Comparison of ENCODE assay signal across 28 cellular contexts in the genomic region with DNA sequence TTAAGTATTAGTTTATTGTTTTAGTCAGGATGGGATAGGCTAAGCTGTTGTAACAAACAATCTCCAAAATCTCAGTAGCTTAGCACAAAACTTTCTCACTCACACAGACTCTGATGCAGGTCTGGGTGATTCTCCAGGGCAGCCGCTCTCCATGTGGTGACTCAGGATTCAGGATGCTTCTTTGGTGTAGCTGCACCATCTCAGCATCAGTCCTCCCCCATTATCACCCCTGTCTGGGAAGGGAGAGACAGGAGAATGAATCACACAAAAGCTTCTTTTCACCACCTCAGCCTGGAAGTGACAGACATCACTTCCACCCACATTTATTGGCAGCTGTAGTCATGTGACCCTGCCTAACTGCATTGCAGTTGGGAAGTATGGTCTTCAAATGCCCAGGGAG.
"Had no signal": no experiment of that assay in that cellular context is flagged by ENCODE, and none has a peak within 500 bp of the region (broad histone marks: within the 10 kb centered on the region; RNA-seq: fewer than 3 reads in every experiment).

No MANE protein-coding gene starts in this region.

- H3K4me3 Mint-ChIP-seq: activated CD4-positive, alpha-beta memory T cell treated with anti-CD3 and anti-CD28 coated beads, Interleukin-2, amount 10 ng/mL, durations not matched to agents 7 days and 5 days; activated CD4-positive, alpha-beta T cell treated with anti-CD3 and anti-CD28 coated beads for 36 hours; activated naive CD4-positive, alpha-beta T cell treated with anti-CD3 and anti-CD28 coated beads for 36 hours; activated naive CD8-positive, alpha-beta T cell; activated T-helper 17 cell treated with anti-CD3 and anti-CD28 coated beads, Interleukin-2, amount 50 U/mL, for 72 hours; brain had no signal

- H3K27ac ChIP-seq: cardiac muscle cell, RWPE1, SJCRH30, WERI-Rb-1 had no signal

- H3K4me2 ChIP-seq: SK-N-SH had no signal

- FAIRE-seq: astrocyte had no signal

- H3K27me3 ChIP-seq: cardiac muscle cell, SJCRH30 had no signal

- H3K9me3 ChIP-seq: SJCRH30, SK-N-SH had no signal

- H3K4me3 ChIP-seq: cardiac muscle cell, SJCRH30 had no signal

- H3K27ac Mint-ChIP-seq: activated CD4-positive, alpha-beta memory T cell treated with anti-CD3 and anti-CD28 coated beads, Interleukin-2, amount 10 ng/mL, durations not matched to agents 7 days and 5 days; activated CD4-positive, alpha-beta T cell treated with anti-CD3 and anti-CD28 coated beads for 36 hours; activated naive CD4-positive, alpha-beta T cell treated with anti-CD3 and anti-CD28 coated beads for 36 hours; activated naive CD8-positive, alpha-beta T cell; activated T-helper 17 cell treated with anti-CD3 and anti-CD28 coated beads, Interleukin-2, amount 50 U/mL, for 72 hours; brain had no signal

- DNase-seq: activated CD4-positive, alpha-beta memory T cell treated with anti-CD3 and anti-CD28 coated beads, Interleukin-2, amount 10 ng/mL, durations not matched to agents 7 days and 5 days; activated CD4-positive, alpha-beta T cell treated with anti-CD3 and anti-CD28 coated beads for 36 hours; activated CD4-positive, alpha-beta T cell treated with anti-CD3 and anti-CD28 coated beads, Interleukin-2, amount 50 U/mL, for 1 hour; activated gamma-delta T cell; activated naive CD4-positive, alpha-beta T cell treated with anti-CD3 and anti-CD28 coated beads for 36 hours; activated T-cell treated with anti-CD3 and anti-CD28 coated beads for 4 hours; activated T-cell treated with anti-CD3 and anti-CD28 coated beads, Interleukin-2, amount 50 U/mL, for 48 hours; amygdala; NCI-H1048; NCI-H1417 treated with DMSO at 0.1 percent for 48 hours; NCI-H1694; NCI-H2029; NCI-H2107; NCI-H345; NCI-H510A; NCI-H526 treated with DMSO at 0.1 percent for 48 hours; NCI-H82; Right ventricle myocardium superior; SJCRH30; SK-N-SH; T-helper 1 cell; WERI-Rb-1 had no signal

- ATAC-seq: activated CD4-positive, alpha-beta T cell treated with anti-CD3 and anti-CD28 coated beads for 36 hours; activated T-helper 17 cell treated with anti-CD3 and anti-CD28 coated beads, Interleukin-2, amount 50 U/mL, for 72 hours had no signal

- H3K36me3 ChIP-seq: cardiac muscle cell, SJCRH30, WERI-Rb-1 had no signal

- H3K36me3 Mint-ChIP-seq: brain had no signal

- H3K4me1 Mint-ChIP-seq: activated CD4-positive, alpha-beta memory T cell treated with anti-CD3 and anti-CD28 coated beads, Interleukin-2, amount 10 ng/mL, durations not matched to agents 7 days and 5 days; activated T-helper 17 cell treated with anti-CD3 and anti-CD28 coated beads, Interleukin-2, amount 50 U/mL, for 72 hours had no signal

- H3K9me3 Mint-ChIP-seq: activated CD4-positive, alpha-beta memory T cell treated with anti-CD3 and anti-CD28 coated beads, Interleukin-2, amount 10 ng/mL, durations not matched to agents 7 days and 5 days; activated naive CD4-positive, alpha-beta T cell treated with anti-CD3 and anti-CD28 coated beads for 36 hours had no signal

- H3K9ac ChIP-seq: SK-N-SH had no signal
